ENCODE assay signal across 1 cellular context in genomic region chr17:56987283-56987834, GRCh38.
TF ChIP-seq lines count a peak whose summit lies in the region.

No MANE protein-coding gene starts in this region.

TF ChIP-seq in HepG2, 621 proteins besides CTCF, POLR2A, EP300 and RAD21:
- TF ChIP-seq MAFF (IDR thresholded peaks at IDR 0.05; ENCODE audit: low read depth, low read length), result peak; percentile 61
- TF ChIP-seq TFAP4 (IDR thresholded peaks at IDR 0.05; ENCODE audit: borderline replicate concordance, low read depth), result no peak
- TF ChIP-seq MAFK (conservative IDR thresholded peaks at IDR 0.05 in 1 of 2, IDR thresholded peaks at IDR 0.05 in 1 of 2; ENCODE audit: low read length in 2 of 2), result peak; percentile 74 to 83
